Comparison of ENCODE assay signal across 24 cellular contexts in the genomic region with DNA sequence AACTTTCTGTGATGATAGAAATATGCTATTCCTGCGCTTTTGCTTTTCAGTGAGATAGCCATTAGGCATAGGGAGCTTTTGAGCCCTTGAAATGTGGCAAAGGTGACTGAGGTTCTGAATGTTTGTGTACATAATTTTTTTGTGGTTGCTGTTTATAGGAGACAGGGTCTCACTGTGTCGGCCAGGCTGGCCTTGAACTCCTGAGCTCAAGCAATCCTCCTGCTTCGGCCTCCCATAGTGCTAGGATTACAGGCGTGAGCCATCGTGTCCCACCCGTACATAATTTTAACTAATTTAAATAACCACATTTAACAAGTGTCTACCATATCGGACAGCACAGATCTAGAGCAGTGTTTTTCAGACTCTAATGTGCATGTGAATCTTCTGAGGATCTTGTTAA. TPM values are rescaled to one million over a fixed set of nuclear protein-coding genes. Genes with fewer than 3 reads are reported as not detected.
DNase-seq lines count a peak whose midpoint lies in the region; ATAC-seq lines count a peak whose summit lies in the region.
"Had no signal": no experiment of that assay in that cellular context is flagged by ENCODE, and none has a peak within 500 bp of the region (broad histone marks: within the 10 kb centered on the region; RNA-seq: fewer than 3 reads in every experiment).

No MANE protein-coding gene starts in this region.

- peak overlapping the region; percentile 44 to 46 for H3K27ac Mint-ChIP-seq in activated naive CD4-positive, alpha-beta T cell treated with anti-CD3 and anti-CD28 coated beads, Interleukin-2, amount 50 U/mL, for 72 hours
- H3K27ac Mint-ChIP-seq in CD4-positive, alpha-beta memory T cell: peak overlapping the region in 4 of 7 donors; percentile 48 to 62 (median 58)
- peak overlapping the region; percentile 11 to 73 for H3K27ac Mint-ChIP-seq in T-cell
- H3K27ac Mint-ChIP-seq in activated T-helper 17 cell treated with anti-CD3 and anti-CD28 coated beads, Interleukin-2, amount 50 U/mL, for 72 hours: no peak overlapping the region

- no peaks in the 10 kb centered on the region for H3K27me3 ChIP-seq in CD4-positive, alpha-beta memory T cell (ENCODE audit: insufficient read depth, low read length)
- H3K27me3 ChIP-seq: SJSA1 had no signal

- no peaks in the 10 kb centered on the region for H3K9me3 Mint-ChIP-seq in activated naive CD4-positive, alpha-beta T cell treated with anti-CD3 and anti-CD28 coated beads, Interleukin-2, amount 50 U/mL, for 72 hours
- peaks cover 0 to 4% (median 0%) of the 10 kb centered on the region in 8 donors for H3K9me3 Mint-ChIP-seq in CD4-positive, alpha-beta memory T cell
- H3K9me3 Mint-ChIP-seq in T-cell: peaks cover 0 to 4% (median 0%) of the 10 kb centered on the region in 3 donors
- H3K9me3 Mint-ChIP-seq in activated T-helper 17 cell treated with anti-CD3 and anti-CD28 coated beads, Interleukin-2, amount 50 U/mL, for 72 hours: no peaks in the 10 kb centered on the region

- H3K4me3 ChIP-seq in CD4-positive, alpha-beta memory T cell (ENCODE audit: low read length in 2 of 2): no peak overlapping the region
- H3K4me3 ChIP-seq: A549, GM12878, K562, SJSA1 had no signal

- peaks cover 21 to 41% (median 30%) of the 10 kb centered on the region in 4 donors for H3K4me1 Mint-ChIP-seq in CD4-positive, alpha-beta memory T cell
- peaks cover 40 to 57% (median 48%) of the 10 kb centered on the region in 3 donors for H3K4me1 Mint-ChIP-seq in T-cell
- peaks cover 4% of the 10 kb centered on the region for H3K4me1 Mint-ChIP-seq in activated T-helper 17 cell treated with anti-CD3 and anti-CD28 coated beads, Interleukin-2, amount 50 U/mL, for 72 hours

- H3K36me3 Mint-ChIP-seq in activated naive CD4-positive, alpha-beta T cell treated with anti-CD3 and anti-CD28 coated beads, Interleukin-2, amount 50 U/mL, for 72 hours: peaks cover 0 to under 1% of the 10 kb centered on the region in 2 donors
- H3K36me3 Mint-ChIP-seq in CD4-positive, alpha-beta memory T cell: peaks cover 28 to 33% of the 10 kb centered on the region in 2 donors
- H3K36me3 Mint-ChIP-seq in T-cell: peaks cover 29% of the 10 kb centered on the region
- peaks cover 29% of the 10 kb centered on the region for H3K36me3 Mint-ChIP-seq in activated T-helper 17 cell treated with anti-CD3 and anti-CD28 coated beads, Interleukin-2, amount 50 U/mL, for 72 hours (ENCODE audit: low read depth)

- POLR2A ChIA-PET in CD4-positive, alpha-beta memory T cell (lab: Charles Lee; ENCODE audit: partially characterized antibody): interaction anchor here (0.7 to 1.0 kb wide), 2 partner anchors 9 to 98 kb away, joined by 3 to 5 read pairs; partner anchors contain the start of gene MCUB
- POLR2A ChIA-PET in T-cell (lab: Charles Lee): interaction anchor here in 1 of 2 donors (0.6 to 1.5 kb wide), 2 partner anchors 9 to 19 kb away, joined by 4 to 6 read pairs; no protein-coding TSS in a partner anchor

- no peaks in the 10 kb centered on the region for H3K27me3 Mint-ChIP-seq in CD4-positive, alpha-beta memory T cell
- no peaks in the 10 kb centered on the region for H3K27me3 Mint-ChIP-seq in T-cell
- H3K27me3 Mint-ChIP-seq in activated T-helper 17 cell treated with anti-CD3 and anti-CD28 coated beads, Interleukin-2, amount 50 U/mL, for 72 hours: no peaks in the 10 kb centered on the region

- no peak for DNase-seq in activated naive CD4-positive, alpha-beta T cell treated with anti-CD3 and anti-CD28 coated beads, Interleukin-2, amount 50 U/mL, for 72 hours (ENCODE audit: low spot score in 2 of 2)
- DNase-seq in activated naive CD4-positive, alpha-beta T cell (lab: John Stamatoyannopoulos, UW): no peak
- DNase-seq in CD4-positive, alpha-beta memory T cell: no peak
- DNase-seq in T-cell: no peak
- DNase-seq: COR-L47, Kasumi-1, NCI-H1092 treated with DMSO at 0.1 percent for 48 hours, NCI-H1436, NCI-H187, NCI-H2081 treated with DMSO at 0.1 percent for 48 hours, NCI-H2171, NCI-H226, NCI-H510A, NCI-H69, Right ventricle myocardium superior, RPMI8226 had no signal

- intact Hi-C loops in CD4-positive, alpha-beta memory T cell (cut with micrococcal nuclease): no loop called here

- no peak overlapping the region for H3K4me3 Mint-ChIP-seq in CD4-positive, alpha-beta memory T cell
- no peak overlapping the region for H3K4me3 Mint-ChIP-seq in T-cell
- no peak overlapping the region for H3K4me3 Mint-ChIP-seq in activated T-helper 17 cell treated with anti-CD3 and anti-CD28 coated beads, Interleukin-2, amount 50 U/mL, for 72 hours

- no peaks in the 10 kb centered on the region for H3K9me3 ChIP-seq in CD4-positive, alpha-beta memory T cell (ENCODE audit: control insufficient read depth in 1 of 2, low read length in 2 of 2)
- H3K9me3 ChIP-seq: A549 had no signal

- no peak overlapping the region for H3K27ac ChIP-seq in CD4-positive, alpha-beta memory T cell (ENCODE audit: low read depth, low read length)
- H3K27ac ChIP-seq: A549, C4-2B, SJSA1 had no signal

- CTCF ChIA-PET in CD4-positive, alpha-beta memory T cell (lab: Charles Lee; ENCODE audit: partially characterized antibody): interaction anchor here (2.0 kb wide), 1 partner anchor 26 kb away, joined by 4 read pairs; no protein-coding TSS in a partner anchor
- CTCF ChIA-PET in T-cell (lab: Charles Lee): interaction anchor here (0.7 to 1.7 kb wide), 4 partner anchors 9 to 167 kb away, joined by 3 to 8 read pairs (median 4); no protein-coding TSS in a partner anchor

- peaks cover 23% of the 10 kb centered on the region for H3K4me1 ChIP-seq in CD4-positive, alpha-beta memory T cell (ENCODE audit: insufficient read depth, low read length)
- H3K4me1 ChIP-seq: A549, SJSA1 had no signal

- no peaks in the 10 kb centered on the region for H3K36me3 ChIP-seq in CD4-positive, alpha-beta memory T cell (ENCODE audit: insufficient read depth, low read length)
- H3K36me3 ChIP-seq: SJSA1 had no signal

- ATAC-seq in activated naive CD4-positive, alpha-beta T cell treated with anti-CD3 and anti-CD28 coated beads, Interleukin-2, amount 50 U/mL, for 72 hours: no peak
- ATAC-seq in T-cell (replicated peaks in 1 of 4): no peak
- ATAC-seq in activated T-helper 17 cell treated with anti-CD3 and anti-CD28 coated beads, Interleukin-2, amount 50 U/mL, for 72 hours (replicated peaks): no peak
- no peak for ATAC-seq in GM21515 (IDR thresholded peaks at IDR 0.05; ENCODE audit: unreplicated experiment)
- ATAC-seq in GM19023 (IDR thresholded peaks at IDR 0.05; ENCODE audit: unreplicated experiment): no peak
- ATAC-seq: A549, GM12878, K562 had no signal

RNA-seq across cellular contexts. Expression of gene CASP6, which starts 45.4 kb away (rescaled TPM):
- 10 to 100 TPM; 23.7 to 33.3 TPM for total RNA-seq in activated naive CD4-positive, alpha-beta T cell treated with anti-CD3 and anti-CD28 coated beads, Interleukin-2, amount 50 U/mL, for 72 hours
- 10 to 100 TPM; 16.5 to 24.7 TPM for total RNA-seq in CD4-positive, alpha-beta memory T cell
- polyA plus RNA-seq in CD4-positive, alpha-beta memory T cell: 100 to 1,000 TPM in 1 of 2 donors, 10 to 100 TPM in 1; 94.5 to 115 TPM
- total RNA-seq in T-cell: 10 to 100 TPM; 16.8 to 23.2 (median 18.3) TPM
- total RNA-seq in activated T-helper 17 cell treated with anti-CD3 and anti-CD28 coated beads, Interleukin-2, amount 50 U/mL, for 72 hours: 10 to 100 TPM; 21.6 to 30.0 TPM
